1 cellular context compared by ENCODE assay signal in the genomic region with DNA sequence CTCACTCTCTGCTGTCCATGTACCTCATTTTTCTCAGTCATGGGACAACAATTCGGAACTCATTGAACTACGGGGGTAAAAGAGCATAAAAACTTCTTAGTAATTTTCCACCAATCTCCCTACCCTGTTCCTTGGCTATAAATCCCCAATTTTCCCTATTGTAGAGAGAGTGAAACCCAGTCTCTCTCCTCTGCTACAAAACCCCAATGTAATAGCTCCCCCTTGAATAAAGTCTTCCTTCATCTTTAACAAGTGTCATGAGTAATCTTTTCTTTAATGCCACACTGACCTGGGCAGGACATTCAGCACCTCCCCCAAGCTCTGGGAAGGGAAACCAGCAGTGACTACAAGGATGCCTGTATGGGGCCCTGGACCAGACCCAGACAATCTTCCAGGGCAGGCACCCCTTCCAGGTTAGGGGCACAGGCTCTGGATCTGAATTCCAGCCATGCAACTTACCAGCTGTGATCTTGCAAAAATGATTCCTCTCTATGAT.
TF ChIP-seq lines count a peak whose summit lies in the region.

No MANE protein-coding gene starts in this region.

TF ChIP-seq in GM12878, 131 proteins besides CTCF, POLR2A, EP300 and RAD21 (continued from another document):
- TF ChIP-seq FOS (IDR thresholded peaks at IDR 0.05; ENCODE audit: borderline replicate concordance, extremely low read depth, insufficient read length) (no peak), SUZ12 (IDR thresholded peaks at IDR 0.05; ENCODE audit: unreplicated experiment) (no peak), HDAC2 (IDR thresholded peaks at IDR 0.05) (no peak), POU2F2 (IDR thresholded peaks at IDR 0.05; ENCODE audit: borderline replicate concordance, low read depth, low read length) (no peak; the same call in 1 of the 3 replicates), FOXK2 (IDR thresholded peaks at IDR 0.05) (no peak), TARDBP (IDR thresholded peaks at IDR 0.05; ENCODE audit: borderline replicate concordance) (peak; percentile 90; the same call in 1 of the 2 replicates), NR2F1 (conservative IDR thresholded peaks at IDR 0.05) (no peak), CHD4 (IDR thresholded peaks at IDR 0.05) (no peak), BMI1 (IDR thresholded peaks at IDR 0.05; ENCODE audit: borderline replicate concordance) (peak; percentile 81), IKZF2 (IDR thresholded peaks at IDR 0.05) (no peak), ESRRA (IDR thresholded peaks at IDR 0.05; ENCODE audit: low read length) (no peak), NR2C1 (IDR thresholded peaks at IDR 0.05) (no peak), CHD1 (IDR thresholded peaks at IDR 0.05; ENCODE audit: low read depth, low read length) (no peak), EED (IDR thresholded peaks at IDR 0.05; ENCODE audit: low read depth) (no peak), POLR2AphosphoS2 (IDR thresholded peaks at IDR 0.05; ENCODE audit: low read depth, low read length) (peak; percentile 95), NRF1 (conservative IDR thresholded peaks at IDR 0.05; ENCODE audit: low read depth, low read length) (no peak), SMARCA5 (IDR thresholded peaks at IDR 0.05) (no peak), POLR2AphosphoS5 (IDR thresholded peaks at IDR 0.05; ENCODE audit: low read length) (peak; percentile 98), ZNF207 (IDR thresholded peaks at IDR 0.05; ENCODE audit: borderline replicate concordance) (no peak), NFXL1 (IDR thresholded peaks at IDR 0.05; ENCODE audit: borderline replicate concordance) (no peak), MTA2 (IDR thresholded peaks at IDR 0.05; ENCODE audit: low read depth) (no peak)
- TF ChIP-seq, protein P1, sequence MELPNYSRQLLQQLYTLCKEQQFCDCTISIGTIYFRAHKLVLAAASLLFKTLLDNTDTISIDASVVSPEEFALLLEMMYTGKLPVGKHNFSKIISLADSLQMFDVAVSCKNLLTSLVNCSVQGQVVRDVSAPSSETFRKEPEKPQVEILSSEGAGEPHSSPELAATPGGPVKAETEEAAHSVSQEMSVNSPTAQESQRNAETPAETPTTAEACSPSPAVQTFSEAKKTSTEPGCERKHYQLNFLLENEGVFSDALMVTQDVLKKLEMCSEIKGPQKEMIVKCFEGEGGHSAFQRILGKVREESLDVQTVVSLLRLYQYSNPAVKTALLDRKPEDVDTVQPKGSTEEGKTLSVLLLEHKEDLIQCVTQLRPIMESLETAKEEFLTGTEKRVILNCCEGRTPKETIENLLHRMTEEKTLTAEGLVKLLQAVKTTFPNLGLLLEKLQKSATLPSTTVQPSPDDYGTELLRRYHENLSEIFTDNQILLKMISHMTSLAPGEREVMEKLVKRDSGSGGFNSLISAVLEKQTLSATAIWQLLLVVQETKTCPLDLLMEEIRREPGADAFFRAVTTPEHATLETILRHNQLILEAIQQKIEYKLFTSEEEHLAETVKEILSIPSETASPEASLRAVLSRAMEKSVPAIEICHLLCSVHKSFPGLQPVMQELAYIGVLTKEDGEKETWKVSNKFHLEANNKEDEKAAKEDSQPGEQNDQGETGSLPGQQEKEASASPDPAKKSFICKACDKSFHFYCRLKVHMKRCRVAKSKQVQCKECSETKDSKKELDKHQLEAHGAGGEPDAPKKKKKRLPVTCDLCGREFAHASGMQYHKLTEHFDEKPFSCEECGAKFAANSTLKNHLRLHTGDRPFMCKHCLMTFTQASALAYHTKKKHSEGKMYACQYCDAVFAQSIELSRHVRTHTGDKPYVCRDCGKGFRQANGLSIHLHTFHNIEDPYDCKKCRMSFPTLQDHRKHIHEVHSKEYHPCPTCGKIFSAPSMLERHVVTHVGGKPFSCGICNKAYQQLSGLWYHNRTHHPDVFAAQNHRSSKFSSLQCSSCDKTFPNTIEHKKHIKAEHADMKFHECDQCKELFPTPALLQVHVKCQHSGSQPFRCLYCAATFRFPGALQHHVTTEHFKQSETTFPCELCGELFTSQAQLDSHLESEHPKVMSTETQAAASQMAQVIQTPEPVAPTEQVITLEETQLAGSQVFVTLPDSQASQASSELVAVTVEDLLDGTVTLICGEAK (IDR thresholded peaks at IDR 0.05; ENCODE audit: borderline replicate concordance) = no peak
- TF ChIP-seq, protein P2, sequence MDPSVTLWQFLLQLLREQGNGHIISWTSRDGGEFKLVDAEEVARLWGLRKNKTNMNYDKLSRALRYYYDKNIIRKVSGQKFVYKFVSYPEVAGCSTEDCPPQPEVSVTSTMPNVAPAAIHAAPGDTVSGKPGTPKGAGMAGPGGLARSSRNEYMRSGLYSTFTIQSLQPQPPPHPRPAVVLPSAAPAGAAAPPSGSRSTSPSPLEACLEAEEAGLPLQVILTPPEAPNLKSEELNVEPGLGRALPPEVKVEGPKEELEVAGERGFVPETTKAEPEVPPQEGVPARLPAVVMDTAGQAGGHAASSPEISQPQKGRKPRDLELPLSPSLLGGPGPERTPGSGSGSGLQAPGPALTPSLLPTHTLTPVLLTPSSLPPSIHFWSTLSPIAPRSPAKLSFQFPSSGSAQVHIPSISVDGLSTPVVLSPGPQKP (IDR thresholded peaks at IDR 0.05; ENCODE audit: low read depth, low read length) = no peak
- TF ChIP-seq, protein P3, sequence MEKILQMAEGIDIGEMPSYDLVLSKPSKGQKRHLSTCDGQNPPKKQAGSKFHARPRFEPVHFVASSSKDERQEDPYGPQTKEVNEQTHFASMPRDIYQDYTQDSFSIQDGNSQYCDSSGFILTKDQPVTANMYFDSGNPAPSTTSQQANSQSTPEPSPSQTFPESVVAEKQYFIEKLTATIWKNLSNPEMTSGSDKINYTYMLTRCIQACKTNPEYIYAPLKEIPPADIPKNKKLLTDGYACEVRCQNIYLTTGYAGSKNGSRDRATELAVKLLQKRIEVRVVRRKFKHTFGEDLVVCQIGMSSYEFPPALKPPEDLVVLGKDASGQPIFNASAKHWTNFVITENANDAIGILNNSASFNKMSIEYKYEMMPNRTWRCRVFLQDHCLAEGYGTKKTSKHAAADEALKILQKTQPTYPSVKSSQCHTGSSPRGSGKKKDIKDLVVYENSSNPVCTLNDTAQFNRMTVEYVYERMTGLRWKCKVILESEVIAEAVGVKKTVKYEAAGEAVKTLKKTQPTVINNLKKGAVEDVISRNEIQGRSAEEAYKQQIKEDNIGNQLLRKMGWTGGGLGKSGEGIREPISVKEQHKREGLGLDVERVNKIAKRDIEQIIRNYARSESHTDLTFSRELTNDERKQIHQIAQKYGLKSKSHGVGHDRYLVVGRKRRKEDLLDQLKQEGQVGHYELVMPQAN (conservative IDR thresholded peaks at IDR 0.05) = no peak
- TF ChIP-seq, protein P4, sequence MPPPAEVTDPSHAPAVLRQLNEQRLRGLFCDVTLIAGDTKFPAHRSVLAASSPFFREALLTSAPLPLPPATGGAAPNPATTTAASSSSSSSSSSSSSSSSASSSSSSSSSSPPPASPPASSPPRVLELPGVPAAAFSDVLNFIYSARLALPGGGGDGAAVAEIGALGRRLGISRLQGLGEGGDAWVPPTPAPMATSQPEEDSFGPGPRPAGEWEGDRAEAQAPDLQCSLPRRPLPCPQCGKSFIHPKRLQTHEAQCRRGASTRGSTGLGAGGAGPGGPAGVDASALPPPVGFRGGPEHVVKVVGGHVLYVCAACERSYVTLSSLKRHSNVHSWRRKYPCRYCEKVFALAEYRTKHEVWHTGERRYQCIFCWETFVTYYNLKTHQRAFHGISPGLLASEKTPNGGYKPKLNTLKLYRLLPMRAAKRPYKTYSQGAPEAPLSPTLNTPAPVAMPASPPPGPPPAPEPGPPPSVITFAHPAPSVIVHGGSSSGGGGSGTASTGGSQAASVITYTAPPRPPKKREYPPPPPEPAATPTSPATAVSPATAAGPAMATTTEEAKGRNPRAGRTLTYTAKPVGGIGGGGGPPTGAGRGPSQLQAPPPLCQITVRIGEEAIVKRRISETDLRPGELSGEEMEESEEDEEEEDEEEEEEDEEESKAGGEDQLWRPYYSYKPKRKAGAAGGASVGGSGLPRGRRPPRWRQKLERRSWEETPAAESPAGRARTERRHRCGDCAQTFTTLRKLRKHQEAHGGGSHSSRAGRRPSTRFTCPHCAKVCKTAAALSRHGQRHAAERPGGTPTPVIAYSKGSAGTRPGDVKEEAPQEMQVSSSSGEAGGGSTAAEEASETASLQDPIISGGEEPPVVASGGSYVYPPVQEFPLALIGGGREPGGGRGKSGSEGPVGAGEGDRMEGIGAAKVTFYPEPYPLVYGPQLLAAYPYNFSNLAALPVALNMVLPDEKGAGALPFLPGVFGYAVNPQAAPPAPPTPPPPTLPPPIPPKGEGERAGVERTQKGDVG (CRISPR knock-in tag; IDR thresholded peaks at IDR 0.05) = peak; percentile 96
